2 cellular contexts compared by ENCODE assay signal in the genomic region with DNA sequence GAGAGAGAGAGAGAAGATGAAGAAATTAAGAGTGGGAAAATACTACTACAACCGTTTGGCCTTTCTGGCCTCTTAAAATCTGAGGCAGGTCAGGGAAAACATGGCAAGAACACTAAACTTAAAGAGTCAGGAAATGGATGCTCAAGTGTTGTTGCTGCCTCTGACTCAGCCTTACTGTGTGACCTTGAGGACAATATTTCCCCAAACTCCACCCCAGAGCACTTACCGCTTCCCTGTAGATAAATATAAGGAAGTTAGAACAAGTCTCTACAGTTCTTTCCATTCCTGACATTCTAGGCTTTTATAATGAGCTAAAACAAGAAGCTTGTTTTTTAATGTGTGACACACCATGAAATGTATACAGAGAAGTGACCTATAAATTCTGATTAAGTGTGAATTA.
TF ChIP-seq lines count a peak whose summit lies in the region.

No MANE protein-coding gene starts in this region.

TF ChIP-seq in SK-N-SH, 30 proteins besides CTCF, POLR2A, EP300 and RAD21:
- TF ChIP-seq JUND (IDR thresholded peaks at IDR 0.05) (no peak), FOSL2 (IDR thresholded peaks at IDR 0.05; ENCODE audit: borderline replicate concordance, low read depth) (peak; percentile 9; the same call in 1 of the 2 replicates)

TF ChIP-seq in endothelial cell of umbilical vein, 7 proteins besides CTCF, POLR2A, EP300 and RAD21:
- TF ChIP-seq MYC (IDR thresholded peaks at IDR 0.05; ENCODE audit: low read depth, low read length) = no peak
- TF ChIP-seq FOS (IDR thresholded peaks at IDR 0.05; ENCODE audit: borderline replicate concordance, insufficient read depth, low read length) = peak; percentile 94
- TF ChIP-seq POLR2AphosphoS5 (IDR thresholded peaks at IDR 0.05; ENCODE audit: insufficient read depth, low read depth, low read length) = peak; percentile 24
- no peak for TF ChIP-seq EZH2 (IDR thresholded peaks at IDR 0.05; ENCODE audit: borderline replicate concordance, low read depth, low read length, severe bottlenecking)
- TF ChIP-seq, protein P1, sequence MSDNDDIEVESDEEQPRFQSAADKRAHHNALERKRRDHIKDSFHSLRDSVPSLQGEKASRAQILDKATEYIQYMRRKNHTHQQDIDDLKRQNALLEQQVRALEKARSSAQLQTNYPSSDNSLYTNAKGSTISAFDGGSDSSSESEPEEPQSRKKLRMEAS (IDR thresholded peaks at IDR 0.05; ENCODE audit: insufficient read depth, insufficient read length) = no peak
- TF ChIP-seq GATA2 (IDR thresholded peaks at IDR 0.05; ENCODE audit: insufficient read depth, insufficient read length, low read depth, low read length) = peak; percentile 72
- TF ChIP-seq JUN (IDR thresholded peaks at IDR 0.05; ENCODE audit: borderline replicate concordance, insufficient read depth, insufficient read length, low read depth) = peak; percentile 42
